Comparison of ENCODE assay signal across 1 cellular context in genomic region chr17:79051306-79051705, GRCh38.
TF ChIP-seq lines count a peak whose summit lies in the region.

No MANE protein-coding gene starts in this region.

TF ChIP-seq in K562, 482 proteins besides CTCF, POLR2A, EP300 and RAD21:
- TF ChIP-seq MNT (conservative IDR thresholded peaks at IDR 0.05) = no peak
- peak; percentile 46 for TF ChIP-seq FOSL1 (tag; conservative IDR thresholded peaks at IDR 0.05)
